Comparison of ENCODE assay signal across 8 cellular contexts in genomic region chr5:37723147-37723961, GRCh38.
DNase-seq lines count a peak whose midpoint lies in the region; ATAC-seq, FAIRE-seq and TF ChIP-seq lines count a peak whose summit lies in the region.

No MANE protein-coding gene starts in this region.

- H3K27me3 ChIP-seq in SJCRH30 = no peaks in the 10 kb centered on the region
- no peaks in the 10 kb centered on the region for H3K27me3 ChIP-seq in pancreas

- H3K27ac ChIP-seq in SJCRH30 (peak overlapping the region; percentile 93), pancreas (no peak overlapping the region)

- no peak for FAIRE-seq in pancreas (lab: Jason Lieb, UNC)

- 82 to 85% methylated on average over 8 of the region's 8 CpGs for WGBS in pancreas, 2 donors

- H3K4me1 ChIP-seq in SJCRH30 (peaks cover 55% of the 10 kb centered on the region), pancreas (no peaks in the 10 kb centered on the region)

- H3K36me3 ChIP-seq in SJCRH30 (peaks cover 10% of the 10 kb centered on the region), pancreas (peaks cover 0 to 9% (median 2%) of the 10 kb centered on the region in 3 donors)

- ATAC-seq in GM18861 (IDR thresholded peaks at IDR 0.05; ENCODE audit: unreplicated experiment) (no peak), GM21786 (IDR thresholded peaks at IDR 0.05; ENCODE audit: unreplicated experiment) (no peak), pancreas (no peak)

- intact Hi-C loops in pancreas (cut with DNase I) = no loop called here

- H3K9me3 ChIP-seq in SJCRH30 (replicated peaks) = no peaks in the 10 kb centered on the region
- no peaks in the 10 kb centered on the region for H3K9me3 ChIP-seq in pancreas

- H3K4me3 ChIP-seq in SJCRH30 (peak overlapping the region; percentile 16), pancreas (no peak overlapping the region)

- DNase-seq in stimulated activated CD4-positive, alpha-beta T cell treated with anti-CD3 and anti-CD28 coated beads, Interleukin-4, amount 100 ng/mL, for 1 hour = peak; percentile 6
- no peak for DNase-seq in stimulated activated CD4-positive, alpha-beta T cell treated with anti-CD3 and anti-CD28 coated beads, Interleukin-1b, Interleukin-23, amount 100 ng/mL, for 48 hours
- peak; percentile 84 to 92 for DNase-seq in SJCRH30
- peak; percentile 11 for DNase-seq in germinal center (ENCODE audit: low spot score)
- no peak for DNase-seq in activated effector memory CD4-positive, alpha-beta T cell treated with anti-CD3 and anti-CD28 coated beads, Interleukin-2, amount 50 U/mL, for 16 hours
- no peak for DNase-seq in pancreas

- TF ChIP-seq CTCF in pancreas (IDR thresholded peaks at IDR 0.05) = no peak

Comparison
In these comparisons a context has a peak if more than half of its experiments do, and no peak if none do; other contexts are left out.
1. DNase-seq: peak in stimulated activated CD4-positive, alpha-beta T cell treated with anti-CD3 and anti-CD28 coated beads, Interleukin-4, amount 100 ng/mL, for 1 hour (single experiment), SJCRH30 (2 of 2) and germinal center (single experiment); none in stimulated activated CD4-positive, alpha-beta T cell treated with anti-CD3 and anti-CD28 coated beads, Interleukin-1b, Interleukin-23, amount 100 ng/mL, for 48 hours (single experiment), activated effector memory CD4-positive, alpha-beta T cell treated with anti-CD3 and anti-CD28 coated beads, Interleukin-2, amount 50 U/mL, for 16 hours (single experiment) and pancreas (0 of 6).